In the genomic region with DNA sequence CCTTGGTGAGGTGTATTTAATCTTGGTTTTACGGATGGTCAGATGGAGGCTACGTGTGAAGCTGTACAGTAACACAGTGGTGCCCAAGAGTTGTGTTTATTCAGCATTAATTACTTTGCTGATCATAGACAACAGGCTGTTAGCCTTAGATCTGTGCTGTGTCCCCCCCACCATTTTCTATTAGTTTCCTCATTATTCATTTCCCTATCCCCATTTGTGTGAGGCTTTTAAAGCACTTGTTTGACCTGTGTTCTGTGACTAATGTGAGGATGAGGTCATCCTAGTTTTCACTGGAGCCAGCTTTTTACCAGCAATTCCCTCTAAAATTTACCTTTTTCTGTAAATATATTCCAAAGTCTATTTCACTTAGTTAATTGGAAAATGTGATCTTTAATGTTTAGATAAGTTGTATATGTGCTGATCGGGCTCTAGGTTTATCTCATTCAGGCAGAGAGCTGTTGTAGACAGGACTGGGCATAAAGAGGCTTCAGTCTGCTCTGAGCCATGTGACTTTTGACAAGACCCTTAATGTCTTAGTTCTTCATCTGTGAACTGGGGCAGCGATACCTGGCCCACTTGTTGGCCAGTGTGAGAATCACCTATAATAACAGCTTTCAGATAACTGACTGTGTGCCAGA, we compare ENCODE assay signal across 12 cellular contexts. TPM values are rescaled to one million over a fixed set of nuclear protein-coding genes. Genes with fewer than 3 reads are reported as not detected.
A peak's percentile ranks its signal among the peaks of the same experiment; 100 is the strongest.
DNase-seq lines count a peak whose midpoint lies in the region; ATAC-seq and TF ChIP-seq lines count a peak whose summit lies in the region.
"Had no signal": no experiment of that assay in that cellular context is flagged by ENCODE, and none has a peak within 500 bp of the region (broad histone marks: within the 10 kb centered on the region; RNA-seq: fewer than 3 reads in every experiment).

No MANE protein-coding gene starts in this region.

- no peak overlapping the region for H3K27ac Mint-ChIP-seq in stimulated activated memory B cell treated with anti-CD40 and anti-IgM and Interleukin-4, amounts not matched to agents 10 μg/mL and 1 μg/mL and 100 μg/mL, for 72 hours

- no peaks in the 10 kb centered on the region for H3K9me2 ChIP-seq in OCI-LY7 (ENCODE audit: insufficient read depth, low read length)

- peaks cover 95% of the 10 kb centered on the region for H3K79me2 ChIP-seq in OCI-LY7 (ENCODE audit: insufficient read depth, low read depth, low read length)

- peaks cover 3% of the 10 kb centered on the region for H3K4me1 ChIP-seq in OCI-LY7 (ENCODE audit: insufficient read depth, low read length, poor library complexity, severe bottlenecking)
- peaks cover 31 to 65% (median 55%) of the 10 kb centered on the region in 4 donors for H3K4me1 ChIP-seq in esophagus muscularis mucosa

- H3K4me3 Mint-ChIP-seq in stimulated activated memory B cell treated with anti-CD40 and anti-IgM and Interleukin-4, amounts not matched to agents 10 μg/mL and 1 μg/mL and 100 μg/mL, for 72 hours: no peak overlapping the region

- POLR2A ChIA-PET in OCI-LY7 (lab: Charles Lee): interaction anchor here (0.6 kb wide), 1 partner anchor 781 kb away, joined by 3 read pairs; no protein-coding TSS in a partner anchor

- H4K20me1 ChIP-seq in OCI-LY7 (ENCODE audit: insufficient read depth, low read length): peaks cover 20% of the 10 kb centered on the region

- WGBS in esophagus muscularis mucosa: 89% methylated on average over 4 of the region's 4 CpGs

- TF ChIP-seq CTCF in OCI-LY7 (conservative IDR thresholded peaks at IDR 0.05; ENCODE audit: low read length): no peak
- no peak for TF ChIP-seq CTCF in esophagus muscularis mucosa (IDR thresholded peaks at IDR 0.05)

- H3K27ac ChIP-seq in OCI-LY7 (ENCODE audit: low read depth, low read length, poor library complexity, severe bottlenecking) (no peak overlapping the region), esophagus muscularis mucosa (replicated peaks in 1 of 4) (peak overlapping the region; percentile 33 to 82 (median 71))
- H3K27ac ChIP-seq: 22Rv1, WERI-Rb-1 had no signal

- no peak for TF ChIP-seq EP300 in esophagus muscularis mucosa (IDR thresholded peaks at IDR 0.05)

- BruUV-seq in OCI-LY7 (replicated peaks; lab: Mats Ljungman, UMichigan): TSS peak; percentile 33

- TF ChIP-seq POLR2A in esophagus muscularis mucosa (IDR thresholded peaks at IDR 0.05; ENCODE audit: low read depth): no peak

- DNase-seq in NCI-H1417 (lab: John Stamatoyannopoulos, UW) (peak in 2 of 3 experiments; percentile 19 to 60), NCI-H1417 treated with DMSO at 0.1 percent for 48 hours (lab: John Stamatoyannopoulos, UW) (no peak), OCI-LY7 (ENCODE audit: low spot score) (no peak), esophagus muscularis mucosa (ENCODE audit: extremely low spot score) (no peak), renal cortical epithelial cell (ENCODE audit: low read depth) (peak; percentile 61), UCSD-AML1 (lab: John Stamatoyannopoulos, UW; ENCODE audit: unreplicated experiment) (no peak)
- DNase-seq: activated gamma-delta T cell, kidney, WERI-Rb-1 had no signal

- H3K4me1 Mint-ChIP-seq in stimulated activated memory B cell treated with anti-CD40 and anti-IgM and Interleukin-4, amounts not matched to agents 10 μg/mL and 1 μg/mL and 100 μg/mL, for 72 hours: peaks cover 40% of the 10 kb centered on the region

- no peak overlapping the region for H3K4me2 ChIP-seq in OCI-LY7 (ENCODE audit: low read length)

- no peak for ATAC-seq in stimulated activated memory B cell treated with anti-CD40 and anti-IgM and Interleukin-4, amounts not matched to agents 10 μg/mL and 1 μg/mL and 100 μg/mL, for 72 hours
- no peak for ATAC-seq in HG02588 (IDR thresholded peaks at IDR 0.05; ENCODE audit: unreplicated experiment)

- H2AFZ ChIP-seq in OCI-LY7 (ENCODE audit: low read length): no peak overlapping the region

- no peak overlapping the region for H3K4me3 ChIP-seq in OCI-LY7 (ENCODE audit: low read depth, low read length, poor library complexity, severe bottlenecking)
- H3K4me3 ChIP-seq in esophagus muscularis mucosa: no peak overlapping the region

- intact Hi-C loops in OCI-LY7 (cut with micrococcal nuclease; ENCODE audit: unreplicated experiment): no loop called here
- intact Hi-C loops in esophagus muscularis mucosa (cut with DNase I): no loop called here

- peaks cover 91% of the 10 kb centered on the region for H3K36me3 ChIP-seq in OCI-LY7 (ENCODE audit: insufficient read depth, low read length)
- H3K36me3 ChIP-seq in esophagus muscularis mucosa: peaks cover 11 to 42% (median 25%) of the 10 kb centered on the region in 4 donors

- H3K9me3 ChIP-seq in OCI-LY7 (ENCODE audit: low read length): no peaks in the 10 kb centered on the region
- no peaks in the 10 kb centered on the region for H3K9me3 ChIP-seq in esophagus muscularis mucosa

- no peaks in the 10 kb centered on the region for H3K27me3 ChIP-seq in esophagus muscularis mucosa

- no peaks in the 10 kb centered on the region for H3K9me3 Mint-ChIP-seq in stimulated activated memory B cell treated with anti-CD40 and anti-IgM and Interleukin-4, amounts not matched to agents 10 μg/mL and 1 μg/mL and 100 μg/mL, for 72 hours

- peaks cover 53% of the 10 kb centered on the region for H3K36me3 Mint-ChIP-seq in stimulated activated memory B cell treated with anti-CD40 and anti-IgM and Interleukin-4, amounts not matched to agents 10 μg/mL and 1 μg/mL and 100 μg/mL, for 72 hours

- CTCF ChIA-PET in OCI-LY7 (lab: Charles Lee; ENCODE audit: unreplicated experiment): interaction anchor here (0.5 kb wide), 1 partner anchor 155 kb away, joined by 4 read pairs; a partner anchor contains a TSS

- no peaks in the 10 kb centered on the region for H3K27me3 Mint-ChIP-seq in stimulated activated memory B cell treated with anti-CD40 and anti-IgM and Interleukin-4, amounts not matched to agents 10 μg/mL and 1 μg/mL and 100 μg/mL, for 72 hours

RNA-seq across cellular contexts. Expression of a gene that starts 8.4 kb away (rescaled TPM):
- total RNA-seq in OCI-LY7 (2014; rRNA removed; shearing (Covaris generic)): 106 and 116 TPM in 2 replicates
- 172 and 179 TPM in 2 replicates for total RNA-seq in OCI-LY7 (2022)
- 100 to 1,000 TPM; 124 to 167 (median 143) TPM for total RNA-seq in esophagus muscularis mucosa
- 151 and 160 TPM in 2 replicates for total RNA-seq in renal cortical epithelial cell

RNA-seq across cellular contexts. Expression of a gene that starts 30.6 kb away (rescaled TPM):
- total RNA-seq in OCI-LY7 (2014; rRNA removed; shearing (Covaris generic)): 0.57 TPM in 1 of 2 replicates, not detected in the other
- total RNA-seq in OCI-LY7 (2022): not detected in 2 replicates
- under 1 TPM in 2 of 4 donors, not detected in 2; 0.17 to 0.92 TPM for total RNA-seq in esophagus muscularis mucosa
- total RNA-seq in renal cortical epithelial cell: 0.05 TPM in 1 of 2 replicates, not detected in the other

Comparison
In these comparisons a context has a peak if more than half of its experiments do, and no peak if none do; other contexts are left out.
1. DNase-seq: peak in NCI-H1417 (2 of 3) and renal cortical epithelial cell (single experiment); none in NCI-H1417 treated with DMSO at 0.1 percent for 48 hours (single experiment), OCI-LY7 (single experiment), esophagus muscularis mucosa (single experiment) and UCSD-AML1 (single experiment).